ENCODE assay signal across 14 cellular contexts in genomic region chr9:111001471-111001870, GRCh38. TPM values are rescaled to one million over a fixed set of nuclear protein-coding genes. Genes with fewer than 3 reads are reported as not detected.
"Had no signal": no experiment of that assay in that cellular context is flagged by ENCODE, and none has a peak within 500 bp of the region (broad histone marks: within the 10 kb centered on the region; RNA-seq: fewer than 3 reads in every experiment).

No MANE protein-coding gene starts in this region.

- DNase-seq: activated CD4-positive, alpha-beta T cell treated with anti-CD3 and anti-CD28 coated beads, Interleukin-2, amount 50 U/mL, for 1 hour; activated CD8-positive, alpha-beta memory T cell treated with anti-CD3 and anti-CD28 coated beads for 24 hours; activated naive CD4-positive, alpha-beta T cell treated with anti-CD3 and anti-CD28 coated beads for 36 hours; activated naive CD8-positive, alpha-beta T cell treated with anti-CD3 and anti-CD28 coated beads, Interleukin-2, amount 50 U/mL, for 24 hours; erythroblast; islet precursor cell; left lung; mucosa of descending colon; naive thymus-derived CD4-positive, alpha-beta T cell; trophoblast cell had no signal

- H3K4me3 ChIP-seq: hepatocyte, left lung, mucosa of descending colon had no signal

- H3K27ac ChIP-seq: hepatocyte, left lung, parathyroid adenoma had no signal

RNA-seq across cellular contexts. Expression of gene LPAR1, which starts 36.8 kb away (rescaled TPM):
- total RNA-seq: activated naive CD4-positive, alpha-beta T cell treated with anti-CD3 and anti-CD28 coated beads for 36 hours; activated T-helper 1 cell treated with anti-CD3 and anti-CD28 coated beads, Interleukin-12 subunit alpha, Interleukin-12 subunit beta, Interleukin-2, Interleukin-4 antibody, amounts not matched to agents 30 ng/mL and 10 ng/mL and 1 ng/mL, durations not matched to agents 14 hours and 24 hours and 36 hours; T-helper 2 cell treated with Interferon-gamma antibody and Interleukin-4, amounts not matched to agents 100 ng/mL and 5 ng/mL, for 36 hours had no signal
